Comparison of ENCODE assay signal across 17 cellular contexts in the genomic region with DNA sequence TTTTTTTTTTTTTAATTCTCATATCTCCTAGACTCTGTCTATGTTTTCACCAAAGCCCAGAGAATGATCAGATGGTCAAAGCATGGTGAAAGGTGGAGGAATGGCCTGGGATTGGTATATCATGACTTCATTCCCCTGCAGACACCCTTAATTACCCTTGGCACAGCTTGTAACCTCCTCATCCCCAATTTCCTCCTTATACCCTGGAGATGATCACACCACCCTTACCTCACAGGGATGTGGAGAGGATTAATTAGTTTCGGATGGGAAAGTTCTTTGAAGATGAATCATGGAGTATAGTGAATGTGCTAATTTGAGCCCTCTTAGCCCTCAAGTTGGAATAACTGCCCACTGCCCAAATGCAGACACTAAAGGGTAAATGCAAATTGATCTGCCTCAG.
"Had no signal": no experiment of that assay in that cellular context is flagged by ENCODE, and none has a peak within 500 bp of the region (broad histone marks: within the 10 kb centered on the region; RNA-seq: fewer than 3 reads in every experiment).

No MANE protein-coding gene starts in this region.

- H3K27ac Mint-ChIP-seq: activated CD4-positive, alpha-beta T cell treated with anti-CD3 and anti-CD28 coated beads, Interleukin-2, amount 10 ng/mL, durations not matched to agents 24 days and 14 days; activated CD8-positive, alpha-beta T cell treated with anti-CD3 and anti-CD28 coated beads for 36 hours; activated naive CD4-positive, alpha-beta T cell treated with anti-CD3 and anti-CD28 coated beads for 36 hours; activated T-cell treated with anti-CD3 and anti-CD28 coated beads, Interleukin-2, amount 50 U/mL, for 24 hours; naive thymus-derived CD8-positive, alpha-beta T cell; stimulated activated naive CD8-positive, alpha-beta T cell treated with anti-CD3 and anti-CD28 coated beads, Interleukin-15, Interleukin-2, amounts not matched to agents 100 ng/mL and 50 ng/mL, for 24 hours had no signal

- H3K27me3 Mint-ChIP-seq: activated CD4-positive, alpha-beta T cell treated with anti-CD3 and anti-CD28 coated beads, Interleukin-2, amount 10 ng/mL, durations not matched to agents 24 days and 14 days; activated CD8-positive, alpha-beta T cell treated with anti-CD3 and anti-CD28 coated beads for 36 hours; naive thymus-derived CD8-positive, alpha-beta T cell; stimulated activated naive CD8-positive, alpha-beta T cell treated with anti-CD3 and anti-CD28 coated beads, Interleukin-15, Interleukin-2, amounts not matched to agents 100 ng/mL and 50 ng/mL, for 24 hours had no signal

- H3K4me3 Mint-ChIP-seq: activated CD4-positive, alpha-beta T cell treated with anti-CD3 and anti-CD28 coated beads, Interleukin-2, amount 10 ng/mL, durations not matched to agents 24 days and 14 days; activated CD8-positive, alpha-beta T cell treated with anti-CD3 and anti-CD28 coated beads for 36 hours; activated naive CD4-positive, alpha-beta T cell treated with anti-CD3 and anti-CD28 coated beads for 36 hours; activated T-cell treated with anti-CD3 and anti-CD28 coated beads, Interleukin-2, amount 50 U/mL, for 24 hours; naive thymus-derived CD8-positive, alpha-beta T cell; stimulated activated naive CD8-positive, alpha-beta T cell treated with anti-CD3 and anti-CD28 coated beads, Interleukin-15, Interleukin-2, amounts not matched to agents 100 ng/mL and 50 ng/mL, for 24 hours had no signal

- H3K9me3 ChIP-seq: heart right ventricle, neutrophil, pancreas, tibial nerve had no signal

- H3K4me1 ChIP-seq: heart right ventricle, pancreas, tibial nerve had no signal

- H3K9me3 Mint-ChIP-seq: activated CD4-positive, alpha-beta T cell treated with anti-CD3 and anti-CD28 coated beads, Interleukin-2, amount 10 ng/mL, durations not matched to agents 24 days and 14 days; activated CD8-positive, alpha-beta T cell treated with anti-CD3 and anti-CD28 coated beads for 36 hours; activated naive CD4-positive, alpha-beta T cell treated with anti-CD3 and anti-CD28 coated beads for 36 hours; activated T-cell treated with anti-CD3 and anti-CD28 coated beads, Interleukin-2, amount 50 U/mL, for 24 hours; naive thymus-derived CD8-positive, alpha-beta T cell; stimulated activated naive CD8-positive, alpha-beta T cell treated with anti-CD3 and anti-CD28 coated beads, Interleukin-15, Interleukin-2, amounts not matched to agents 100 ng/mL and 50 ng/mL, for 24 hours had no signal

- H3K4me1 Mint-ChIP-seq: activated CD4-positive, alpha-beta T cell treated with anti-CD3 and anti-CD28 coated beads, Interleukin-2, amount 10 ng/mL, durations not matched to agents 24 days and 14 days; naive thymus-derived CD8-positive, alpha-beta T cell had no signal

- H3K36me3 ChIP-seq: heart right ventricle, neutrophil, pancreas, tibial nerve had no signal

- DNase-seq: activated CD4-positive, alpha-beta T cell treated with anti-CD3 and anti-CD28 coated beads, Interleukin-2, amount 10 ng/mL, durations not matched to agents 24 days and 14 days; activated CD8-positive, alpha-beta T cell treated with anti-CD3 and anti-CD28 coated beads for 36 hours; activated naive CD4-positive, alpha-beta T cell treated with anti-CD3 and anti-CD28 coated beads for 36 hours; activated T-cell treated with anti-CD3 and anti-CD28 coated beads, Interleukin-2, amount 50 U/mL, for 24 hours; erythroblast; heart right ventricle; left cardiac atrium; naive thymus-derived CD8-positive, alpha-beta T cell; pancreas; stimulated activated CD4-positive, alpha-beta T cell treated with anti-CD3 and anti-CD28 coated beads, Interleukin-12 subunit alpha, Interleukin-12 subunit beta, amount 100 ng/mL, for 4 hours; stimulated activated CD4-positive, alpha-beta T cell treated with anti-CD3 and anti-CD28 coated beads, Interleukin-1b, Interleukin-23, amount 100 ng/mL, for 48 hours; T-helper 1 cell; T-helper 9 cell had no signal

- H3K27me3 ChIP-seq: heart right ventricle, neutrophil, pancreas, tibial nerve had no signal

- H3K4me3 ChIP-seq: coronary artery, heart right ventricle, pancreas, tibial nerve had no signal

- H3K27ac ChIP-seq: coronary artery, heart right ventricle, neutrophil, pancreas, tibial nerve had no signal

- H3K36me3 Mint-ChIP-seq: naive thymus-derived CD8-positive, alpha-beta T cell had no signal
